13 cellular contexts compared by ENCODE assay signal in genomic region chr13:96771501-96772367, GRCh38.
DNase-seq lines count a peak whose midpoint lies in the region; ATAC-seq lines count a peak whose summit lies in the region.
"Had no signal": no experiment of that assay in that cellular context is flagged by ENCODE, and none has a peak within 500 bp of the region (broad histone marks: within the 10 kb centered on the region; RNA-seq: fewer than 3 reads in every experiment).

No MANE protein-coding gene starts in this region.

- no peaks in the 10 kb centered on the region for H3K36me3 Mint-ChIP-seq in activated naive CD8-positive, alpha-beta T cell treated with anti-CD3 and anti-CD28 coated beads for 36 hours
- peaks cover 0 to 4% of the 10 kb centered on the region in 2 donors for H3K36me3 Mint-ChIP-seq in activated naive CD4-positive, alpha-beta T cell treated with anti-CD3 and anti-CD28 coated beads, Interleukin-2, amount 50 U/mL, for 72 hours

- H3K27me3 Mint-ChIP-seq in activated naive CD8-positive, alpha-beta T cell treated with anti-CD3 and anti-CD28 coated beads for 36 hours: no peaks in the 10 kb centered on the region

- ATAC-seq in GM18499 (IDR thresholded peaks at IDR 0.05; ENCODE audit: insufficient read depth, unreplicated experiment) (peak; percentile 96), GM19467 (IDR thresholded peaks at IDR 0.05; ENCODE audit: unreplicated experiment) (peak; percentile 79), HG03095 (IDR thresholded peaks at IDR 0.05; ENCODE audit: unreplicated experiment) (peak; percentile 92)
- ATAC-seq in activated naive CD4-positive, alpha-beta T cell treated with anti-CD3 and anti-CD28 coated beads, Interleukin-2, amount 50 U/mL, for 72 hours: no peak
- ATAC-seq: SK-N-SH treated with all-trans-retinoic acid at 6 μM for 48 hours had no signal

- H3K9me3 Mint-ChIP-seq in activated naive CD8-positive, alpha-beta T cell treated with anti-CD3 and anti-CD28 coated beads for 36 hours: peaks cover 4% of the 10 kb centered on the region
- H3K9me3 Mint-ChIP-seq in activated naive CD4-positive, alpha-beta T cell treated with anti-CD3 and anti-CD28 coated beads, Interleukin-2, amount 50 U/mL, for 72 hours: peaks cover 15 to 18% of the 10 kb centered on the region in 2 donors

- H3K4me1 Mint-ChIP-seq in activated naive CD8-positive, alpha-beta T cell treated with anti-CD3 and anti-CD28 coated beads for 36 hours: no peaks in the 10 kb centered on the region

- no peak overlapping the region for H3K4me3 Mint-ChIP-seq in activated naive CD8-positive, alpha-beta T cell treated with anti-CD3 and anti-CD28 coated beads for 36 hours
- H3K4me3 Mint-ChIP-seq: H9 had no signal

- H3K27ac Mint-ChIP-seq in activated naive CD8-positive, alpha-beta T cell treated with anti-CD3 and anti-CD28 coated beads for 36 hours: no peak overlapping the region
- H3K27ac Mint-ChIP-seq in activated naive CD4-positive, alpha-beta T cell treated with anti-CD3 and anti-CD28 coated beads, Interleukin-2, amount 50 U/mL, for 72 hours: no peak overlapping the region

- DNase-seq in astrocyte of the hippocampus (ENCODE audit: low read depth, low spot score) (peak; percentile 8), NCI-H524 (lab: John Stamatoyannopoulos, UW) (no peak), amygdala (lab: John Stamatoyannopoulos, UW) (no peak)
- DNase-seq in activated naive CD8-positive, alpha-beta T cell treated with anti-CD3 and anti-CD28 coated beads for 36 hours: no peak
- DNase-seq in activated naive CD4-positive, alpha-beta T cell treated with anti-CD3 and anti-CD28 coated beads, Interleukin-2, amount 50 U/mL, for 72 hours (ENCODE audit: low spot score in 2 of 2): no peak
- DNase-seq: DMS79 treated with DMSO at 0.1 percent for 48 hours, H9, NCI-H1417, uterus had no signal

Comparison
In these comparisons a context has a peak if more than half of its experiments do, and no peak if none do; other contexts are left out.
1. ATAC-seq: peak in GM18499 (single experiment), GM19467 (single experiment) and HG03095 (single experiment); none in activated naive CD4-positive, alpha-beta T cell treated with anti-CD3 and anti-CD28 coated beads, Interleukin-2, amount 50 U/mL, for 72 hours (0 of 2).